8 cellular contexts compared by ENCODE assay signal in genomic region chr15:40470423-40471104, GRCh38. TPM values are rescaled to one million over a fixed set of nuclear protein-coding genes. Genes with fewer than 3 reads are reported as not detected.
DNase-seq lines count a peak whose midpoint lies in the region; ATAC-seq and TF ChIP-seq lines count a peak whose summit lies in the region.

A gene with protein sequence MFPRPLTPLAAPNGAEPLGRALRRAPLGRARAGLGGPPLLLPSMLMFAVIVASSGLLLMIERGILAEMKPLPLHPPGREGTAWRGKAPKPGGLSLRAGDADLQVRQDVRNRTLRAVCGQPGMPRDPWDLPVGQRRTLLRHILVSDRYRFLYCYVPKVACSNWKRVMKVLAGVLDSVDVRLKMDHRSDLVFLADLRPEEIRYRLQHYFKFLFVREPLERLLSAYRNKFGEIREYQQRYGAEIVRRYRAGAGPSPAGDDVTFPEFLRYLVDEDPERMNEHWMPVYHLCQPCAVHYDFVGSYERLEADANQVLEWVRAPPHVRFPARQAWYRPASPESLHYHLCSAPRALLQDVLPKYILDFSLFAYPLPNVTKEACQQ (plus strand): TSS chr15:40470984. CDS start chr15:40471214, 230 bp downstream.

- peak; percentile 62 for DNase-seq in Caki2 (ENCODE audit: low read depth)
- DNase-seq in KG1 (lab: John Stamatoyannopoulos, UW) = peak; percentile 15
- DNase-seq in T-helper 22 cell (ENCODE audit: low read depth) = peak; percentile 52
- peak; percentile 74 for DNase-seq in astrocyte of the hippocampus (ENCODE audit: low read depth, low spot score)
- DNase-seq in hypothalamus (lab: John Stamatoyannopoulos, UW) = peak in 42 of 51 donors; percentile 5 to 78 (median 49)
- no peak for DNase-seq in retinal pigment epithelial cell (ENCODE audit: low read depth)
- DNase-seq in NCI-H446 treated with DMSO at 0.1 percent for 48 hours (lab: John Stamatoyannopoulos, UW) = no peak

- peak within 1 kb of the TSS; percentile 63 for H3K4me3 ChIP-seq in retinal pigment epithelial cell (ENCODE audit: low read length)

- no peak for TF ChIP-seq CTCF in retinal pigment epithelial cell (conservative IDR thresholded peaks at IDR 0.05; ENCODE audit: low read depth, low read length)

- in situ Hi-C loops in Caki2 (cut with HindIII; ENCODE audit: low pct_unique_long_range_greater_than_20kb, low sequenced_read_pairs) = no loop called here

- ATAC-seq in GM19463 (IDR thresholded peaks at IDR 0.05; ENCODE audit: unreplicated experiment) = peak; percentile 82

RNA-seq across cellular contexts. Expression of the gene that starts here (rescaled TPM):
- 17.3 and 20.0 TPM in 2 replicates for total RNA-seq in Caki2 (2014; rRNA removed; shearing (Covaris generic); ENCODE audit: low replicate concordance)

Comparison
In these comparisons a context has a peak if more than half of its experiments do, and no peak if none do; other contexts are left out.
1. DNase-seq: peak in Caki2 (single experiment), KG1 (single experiment), T-helper 22 cell (single experiment), astrocyte of the hippocampus (single experiment) and hypothalamus (42 of 51); none in retinal pigment epithelial cell (single experiment) and NCI-H446 treated with DMSO at 0.1 percent for 48 hours (single experiment).